In the genomic region with DNA sequence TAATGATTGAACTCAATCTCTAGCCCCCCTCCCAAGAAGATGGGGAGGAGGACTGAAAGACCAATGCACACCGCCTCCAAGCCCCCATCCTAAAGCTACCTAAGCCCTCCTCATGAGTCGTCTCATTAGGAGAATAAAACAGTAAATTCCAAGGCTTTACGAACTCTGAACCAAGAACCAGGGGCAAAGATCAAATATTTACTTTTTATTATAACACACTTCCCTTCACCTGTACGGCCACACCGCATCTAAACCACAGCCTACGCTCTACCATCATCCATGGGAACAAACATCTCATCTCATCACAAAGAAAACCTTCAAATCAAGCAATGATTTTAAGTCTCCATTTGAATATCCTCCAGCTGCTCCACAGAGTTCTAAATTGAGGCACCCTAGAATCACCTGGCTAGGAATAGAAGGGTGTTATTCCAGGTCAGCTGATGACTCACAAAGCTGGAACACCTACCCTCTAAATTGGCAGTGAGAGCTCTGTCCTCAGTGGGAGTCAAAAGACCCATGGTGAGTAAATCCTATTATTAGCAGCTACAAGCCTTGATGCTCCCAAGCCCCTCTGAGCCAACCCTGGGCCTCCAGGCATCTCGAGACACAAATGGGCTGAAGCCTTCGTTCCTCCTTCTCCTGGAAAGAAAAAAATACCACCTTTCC, we compare ENCODE assay signal across 13 cellular contexts. TPM values are rescaled to one million over a fixed set of nuclear protein-coding genes. Genes with fewer than 3 reads are reported as not detected.
DNase-seq lines count a peak whose midpoint lies in the region; ATAC-seq, FAIRE-seq and TF ChIP-seq lines count a peak whose summit lies in the region.
"Had no signal": no experiment of that assay in that cellular context is flagged by ENCODE, and none has a peak within 500 bp of the region (broad histone marks: within the 10 kb centered on the region; RNA-seq: fewer than 3 reads in every experiment).

No MANE protein-coding gene starts in this region.

- H3K4me2 ChIP-seq in HCT116 (ENCODE audit: low read length): peak overlapping the region; percentile 83

- POLR2A ChIA-PET in HCT116 (lab: Charles Lee): interaction anchor here (0.8 to 3.2 kb wide), 10 partner anchors 10 to 361 kb away, joined by 3 to 37 read pairs (median 4); a partner anchor contains a TSS

- BruUV-seq in HCT116 (replicated peaks; lab: Mats Ljungman, UMichigan): TSS peak; percentile 82

- no peaks in the 10 kb centered on the region for H3K9me3 ChIP-seq in HCT116 (ENCODE audit: control insufficient read depth in 1 of 2, insufficient read depth in 1 of 2, low read depth in 1 of 2, low read length in 2 of 2)
- H3K9me3 ChIP-seq: SJCRH30 had no signal

- peaks cover 42 to 73% of the 10 kb centered on the region in 2 experiments for H3K4me1 ChIP-seq in HCT116 (ENCODE audit: control insufficient read depth in 1 of 2, insufficient read depth in 2 of 2, low read length in 2 of 2)
- H3K4me1 ChIP-seq: SJCRH30 had no signal

- TF ChIP-seq CTCF in HCT116 (IDR thresholded peaks at IDR 0.05 in 2 of 3, conservative IDR thresholded peaks at IDR 0.05 in 1 of 3; ENCODE audit: borderline replicate concordance in 1 of 3, insufficient read depth in 1 of 3, low read depth in 2 of 3, low read length in 2 of 3): no peak
- TF ChIP-seq CTCF in omental fat pad (IDR thresholded peaks at IDR 0.05): no peak

- H3K4me3 Mint-ChIP-seq in stimulated activated naive CD8-positive, alpha-beta T cell treated with anti-CD3 and anti-CD28 coated beads, Interleukin-15, amount 100 ng/mL, for 72 hours: peak overlapping the region in 1 of 2 donors; percentile 4

- peak overlapping the region in 1 of 2 donors; percentile 87 for H3K27ac Mint-ChIP-seq in stimulated activated naive CD8-positive, alpha-beta T cell treated with anti-CD3 and anti-CD28 coated beads, Interleukin-15, amount 100 ng/mL, for 72 hours

- H2AFZ ChIP-seq in HCT116 (ENCODE audit: low read depth, low read length, poor library complexity, severe bottlenecking): no peak overlapping the region

- peak; percentile 35; the same call in 1 of the 2 replicates for TF ChIP-seq RAD21 in HCT116 (IDR thresholded peaks at IDR 0.05; ENCODE audit: low read depth)

- ATAC-seq in HCT116 (peak; percentile 60), omental fat pad (ENCODE audit: low FRiP score) (peak; percentile 64), sciatic nerve (no peak)
- ATAC-seq in stimulated activated naive CD8-positive, alpha-beta T cell treated with anti-CD3 and anti-CD28 coated beads, Interleukin-15, amount 100 ng/mL, for 72 hours: no peak

- no peaks in the 10 kb centered on the region for H3K27me3 ChIP-seq in HCT116 (ENCODE audit: insufficient read depth, low read length)

- H3K4me1 Mint-ChIP-seq in stimulated activated naive CD8-positive, alpha-beta T cell treated with anti-CD3 and anti-CD28 coated beads, Interleukin-15, amount 100 ng/mL, for 72 hours: peaks cover 23% of the 10 kb centered on the region

- H3K36me3 ChIP-seq in HCT116 (ENCODE audit: control insufficient read depth in 1 of 2, insufficient read depth in 2 of 2, low read length in 2 of 2): no peaks in the 10 kb centered on the region
- H3K36me3 ChIP-seq: SJCRH30 had no signal

- H3K79me2 ChIP-seq in HCT116 (ENCODE audit: insufficient read depth, low read length): no peaks in the 10 kb centered on the region

- RAD21 ChIA-PET in HCT116 (lab: Charles Lee; ENCODE audit: low non-redundant PET in 1 of 2, low total read pairs in 2 of 2, uncharacterized antibody in 2 of 2, unreplicated experiment in 2 of 2): interaction anchor here in 1 of 2 experiments (1.0 kb wide), 1 partner anchor 53 kb away, joined by 4 read pairs; no protein-coding TSS in a partner anchor

- peak; percentile 71 for DNase-seq in HCT116 (ENCODE audit: low read depth, low spot score)
- peak; percentile 7 for DNase-seq in RCC 7860 (ENCODE audit: low spot score)
- no peak for DNase-seq in epithelial cell of prostate (ENCODE audit: low read depth, low spot score)
- no peak for DNase-seq in omental fat pad (ENCODE audit: low spot score)
- DNase-seq in sciatic nerve (ENCODE audit: low spot score): no peak
- DNase-seq in stimulated activated naive CD8-positive, alpha-beta T cell treated with anti-CD3 and anti-CD28 coated beads, Interleukin-15, amount 100 ng/mL, for 72 hours: no peak
- DNase-seq in H54 (ENCODE audit: insufficient read length, low spot score): no peak
- no peak for DNase-seq in NCI-H524 (lab: John Stamatoyannopoulos, UW)
- DNase-seq: activated naive CD8-positive, alpha-beta T cell treated with anti-CD3 and anti-CD28 coated beads, Interleukin-2, amount 10 ng/mL, durations not matched to agents 7 days and 5 days; COR-L47; effector memory CD4-positive, alpha-beta T cell; MM.1S; SJCRH30 had no signal

- intact Hi-C loops in HCT116 (cut with micrococcal nuclease): loop anchor here (2.0 kb wide), 2 partner anchors 45 to 53 kb away; a partner anchor contains a TSS
- intact Hi-C loops in sciatic nerve (cut with DNase I): no loop called here

- no peak for TF ChIP-seq POLR2A in HCT116 (IDR thresholded peaks at IDR 0.05; ENCODE audit: borderline replicate concordance, extremely low read depth, insufficient read depth, insufficient read length)
- no peak for TF ChIP-seq POLR2A in H54 (IDR thresholded peaks at IDR 0.05; ENCODE audit: low read depth, low read length)

- no peaks in the 10 kb centered on the region for H3K9me3 Mint-ChIP-seq in stimulated activated naive CD8-positive, alpha-beta T cell treated with anti-CD3 and anti-CD28 coated beads, Interleukin-15, amount 100 ng/mL, for 72 hours
- H3K9me3 Mint-ChIP-seq: activated naive CD8-positive, alpha-beta T cell treated with anti-CD3 and anti-CD28 coated beads, Interleukin-2, amount 10 ng/mL, durations not matched to agents 7 days and 5 days had no signal

- H3K27ac ChIP-seq in HCT116 (ENCODE audit: low read depth, low read length): peak overlapping the region; percentile 75
- H3K27ac ChIP-seq in epithelial cell of prostate: peak overlapping the region; percentile 99
- H3K27ac ChIP-seq: SJCRH30 had no signal

- H4K20me1 ChIP-seq in HCT116 (ENCODE audit: insufficient read depth): no peaks in the 10 kb centered on the region

- H3K4me3 ChIP-seq in HCT116 (replicated peaks in 1 of 2; ENCODE audit: low read depth in 1 of 2, low read length in 2 of 2): peak overlapping the region; percentile 27 to 54
- H3K4me3 ChIP-seq: SJCRH30 had no signal

- CTCF ChIA-PET in HCT116 (lab: Charles Lee): interaction anchor here (1.1 to 1.3 kb wide), 2 partner anchors 8 to 53 kb away, joined by 3 read pairs; no protein-coding TSS in a partner anchor

- peak overlapping the region; percentile 59 for H3K9ac ChIP-seq in HCT116 (ENCODE audit: low read length)

- no peaks in the 10 kb centered on the region for H3K9me2 ChIP-seq in HCT116 (ENCODE audit: insufficient read depth)

- H3K27me3 Mint-ChIP-seq in stimulated activated naive CD8-positive, alpha-beta T cell treated with anti-CD3 and anti-CD28 coated beads, Interleukin-15, amount 100 ng/mL, for 72 hours: no peaks in the 10 kb centered on the region

- no peak for FAIRE-seq in RCC 7860 (lab: Jason Lieb, UNC)
- no peak for FAIRE-seq in H54 (lab: Jason Lieb, UNC)

TF ChIP-seq in HCT116, 20 proteins besides CTCF, POLR2A, EP300 and RAD21 (continues in another document):
- TF ChIP-seq, protein P1, sequence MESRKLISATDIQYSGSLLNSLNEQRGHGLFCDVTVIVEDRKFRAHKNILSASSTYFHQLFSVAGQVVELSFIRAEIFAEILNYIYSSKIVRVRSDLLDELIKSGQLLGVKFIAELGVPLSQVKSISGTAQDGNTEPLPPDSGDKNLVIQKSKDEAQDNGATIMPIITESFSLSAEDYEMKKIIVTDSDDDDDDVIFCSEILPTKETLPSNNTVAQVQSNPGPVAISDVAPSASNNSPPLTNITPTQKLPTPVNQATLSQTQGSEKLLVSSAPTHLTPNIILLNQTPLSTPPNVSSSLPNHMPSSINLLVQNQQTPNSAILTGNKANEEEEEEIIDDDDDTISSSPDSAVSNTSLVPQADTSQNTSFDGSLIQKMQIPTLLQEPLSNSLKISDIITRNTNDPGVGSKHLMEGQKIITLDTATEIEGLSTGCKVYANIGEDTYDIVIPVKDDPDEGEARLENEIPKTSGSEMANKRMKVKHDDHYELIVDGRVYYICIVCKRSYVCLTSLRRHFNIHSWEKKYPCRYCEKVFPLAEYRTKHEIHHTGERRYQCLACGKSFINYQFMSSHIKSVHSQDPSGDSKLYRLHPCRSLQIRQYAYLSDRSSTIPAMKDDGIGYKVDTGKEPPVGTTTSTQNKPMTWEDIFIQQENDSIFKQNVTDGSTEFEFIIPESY (IDR thresholded peaks at IDR 0.05; ENCODE audit: extremely low read depth, insufficient replicate concordance, low read length): no peak
- no peak for TF ChIP-seq YY1 (IDR thresholded peaks at IDR 0.05; ENCODE audit: extremely low read depth, insufficient replicate concordance, low read depth, low read length)
- no peak for TF ChIP-seq TCF7L2 (IDR thresholded peaks at IDR 0.05; ENCODE audit: borderline replicate concordance, extremely low read depth, insufficient read depth, insufficient read length)
- TF ChIP-seq CEBPB (IDR thresholded peaks at IDR 0.05; ENCODE audit: low read depth): peak; percentile 63
- peak; percentile 69 for TF ChIP-seq SIN3A (IDR thresholded peaks at IDR 0.05; ENCODE audit: low read depth)
- TF ChIP-seq EZH2phosphoT487 (IDR thresholded peaks at IDR 0.05; ENCODE audit: borderline replicate concordance): no peak
- TF ChIP-seq FOSL1 (IDR thresholded peaks at IDR 0.05; ENCODE audit: low read depth): peak; percentile 93
- TF ChIP-seq, protein P2, sequence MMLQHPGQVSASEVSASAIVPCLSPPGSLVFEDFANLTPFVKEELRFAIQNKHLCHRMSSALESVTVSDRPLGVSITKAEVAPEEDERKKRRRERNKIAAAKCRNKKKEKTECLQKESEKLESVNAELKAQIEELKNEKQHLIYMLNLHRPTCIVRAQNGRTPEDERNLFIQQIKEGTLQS (IDR thresholded peaks at IDR 0.05): no peak
- TF ChIP-seq CBX3 (IDR thresholded peaks at IDR 0.05; ENCODE audit: low read depth): peak; percentile 94; the same call in 1 of the 2 replicates
- TF ChIP-seq EGR1 (IDR thresholded peaks at IDR 0.05; ENCODE audit: low read depth): peak; percentile 56; the same call in 1 of the 2 replicates
- TF ChIP-seq SRF (IDR thresholded peaks at IDR 0.05; ENCODE audit: low read depth): peak; percentile 62; the same call in 1 of the 2 replicates
- no peak for TF ChIP-seq EZH2 (IDR thresholded peaks at IDR 0.05)
- peak; percentile 95 for TF ChIP-seq JUND (IDR thresholded peaks at IDR 0.05)
- TF ChIP-seq, protein P3, sequence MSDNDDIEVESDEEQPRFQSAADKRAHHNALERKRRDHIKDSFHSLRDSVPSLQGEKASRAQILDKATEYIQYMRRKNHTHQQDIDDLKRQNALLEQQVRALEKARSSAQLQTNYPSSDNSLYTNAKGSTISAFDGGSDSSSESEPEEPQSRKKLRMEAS (IDR thresholded peaks at IDR 0.05): peak; percentile 61; the same call in 1 of the 2 replicates
- no peak for TF ChIP-seq ZNF274 (IDR thresholded peaks at IDR 0.05; ENCODE audit: low read depth, low read length)
- TF ChIP-seq POLR2AphosphoS5 (IDR thresholded peaks at IDR 0.05; ENCODE audit: low read depth, low read length): peak; percentile 74; the same call in 1 of the 2 replicates

RNA-seq across cellular contexts. Expression of a gene that starts 45.6 kb away (rescaled TPM):
- total RNA-seq in HCT116 (2021; ENCODE audit: unreplicated experiment) (454 TPM), omental fat pad (100 to 1,000 TPM; 248 to 368 (median 315) TPM), sciatic nerve (282 TPM)
- 274 and 315 TPM in 2 replicates for polyA plus RNA-seq in HCT116 (2012)

Comparison
In these comparisons a context has a peak if more than half of its experiments do, and no peak if none do; other contexts are left out.
1. ATAC-seq: peak in HCT116 (single experiment) and omental fat pad (single experiment); none in sciatic nerve (single experiment) and stimulated activated naive CD8-positive, alpha-beta T cell treated with anti-CD3 and anti-CD28 coated beads, Interleukin-15, amount 100 ng/mL, for 72 hours (single experiment).
2. DNase-seq: peak in HCT116 (single experiment) and RCC 7860 (single experiment); none in epithelial cell of prostate (single experiment), omental fat pad (single experiment), sciatic nerve (single experiment), stimulated activated naive CD8-positive, alpha-beta T cell treated with anti-CD3 and anti-CD28 coated beads, Interleukin-15, amount 100 ng/mL, for 72 hours (0 of 2), H54 (single experiment) and NCI-H524 (0 of 2).